ENCODE assay signal across 2 cellular contexts in the genomic region with DNA sequence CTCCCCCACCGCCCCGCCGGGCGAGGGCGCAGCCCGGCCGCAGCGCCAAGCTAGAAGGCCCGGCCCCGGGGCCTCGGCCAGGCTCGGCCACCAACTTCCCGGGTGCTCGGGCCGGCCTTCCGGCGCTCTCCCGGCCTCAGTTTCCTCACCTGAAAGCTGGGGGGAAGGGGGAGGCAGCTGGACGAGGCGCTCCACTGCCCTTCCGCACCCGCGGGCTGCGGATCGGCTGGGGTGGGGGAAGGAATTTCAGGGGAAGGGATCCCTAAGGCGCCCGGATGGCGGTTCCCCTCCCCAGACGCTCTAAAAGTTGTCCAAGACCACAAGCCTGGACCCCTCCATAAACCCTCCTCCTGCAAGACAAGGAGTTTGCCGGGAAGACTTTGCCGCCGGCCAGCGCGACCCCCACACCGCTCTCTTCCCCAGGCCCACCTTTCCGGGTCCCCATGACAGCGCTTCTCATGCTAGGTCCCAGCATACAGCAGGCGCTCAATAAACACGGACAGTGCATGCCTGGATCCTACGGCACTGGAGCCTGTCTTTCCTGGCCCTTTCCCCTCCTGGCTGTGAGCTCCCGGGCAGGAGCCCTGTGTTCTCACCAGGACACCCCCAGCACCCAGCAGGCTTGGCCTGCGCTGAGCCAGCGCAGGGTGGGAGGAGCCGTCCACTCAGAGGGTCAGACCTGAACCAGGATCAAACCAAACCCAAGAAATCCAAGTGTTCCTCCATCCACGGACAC.
A peak's percentile ranks its signal among the peaks of the same experiment; 100 is the strongest.
TF ChIP-seq lines count a peak whose summit lies in the region.

No MANE protein-coding gene starts in this region.

TF ChIP-seq in IMR-90, 13 proteins besides CTCF, POLR2A, EP300 and RAD21:
- TF ChIP-seq, protein P1, sequence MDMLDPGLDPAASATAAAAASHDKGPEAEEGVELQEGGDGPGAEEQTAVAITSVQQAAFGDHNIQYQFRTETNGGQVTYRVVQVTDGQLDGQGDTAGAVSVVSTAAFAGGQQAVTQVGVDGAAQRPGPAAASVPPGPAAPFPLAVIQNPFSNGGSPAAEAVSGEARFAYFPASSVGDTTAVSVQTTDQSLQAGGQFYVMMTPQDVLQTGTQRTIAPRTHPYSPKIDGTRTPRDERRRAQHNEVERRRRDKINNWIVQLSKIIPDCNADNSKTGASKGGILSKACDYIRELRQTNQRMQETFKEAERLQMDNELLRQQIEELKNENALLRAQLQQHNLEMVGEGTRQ (IDR thresholded peaks at IDR 0.05; ENCODE audit: low read depth, low read length), result no peak
- TF ChIP-seq RCOR1 (IDR thresholded peaks at IDR 0.05; ENCODE audit: insufficient replicate concordance, low read length), result no peak
- no peak for TF ChIP-seq MAFK (IDR thresholded peaks at IDR 0.05; ENCODE audit: low read depth, low read length)
- TF ChIP-seq BHLHE40 (IDR thresholded peaks at IDR 0.05; ENCODE audit: low read depth, low read length), result no peak
TF ChIP-seq in IMR-90: peak in this region for 0.

TF ChIP-seq in HepG2, 621 proteins besides CTCF, POLR2A, EP300 and RAD21:
- TF ChIP-seq ZNF501 (CRISPR knock-in tag; IDR thresholded peaks at IDR 0.05) (no peak), EZH2 (conservative IDR thresholded peaks at IDR 0.05; ENCODE audit: low read depth, low read length) (peak; percentile 95), ZNF484 (CRISPR knock-in tag; IDR thresholded peaks at IDR 0.05; ENCODE audit: borderline replicate concordance, low read depth) (no peak)
TF ChIP-seq in HepG2: peak in this region for 1.
